In the genomic region with DNA sequence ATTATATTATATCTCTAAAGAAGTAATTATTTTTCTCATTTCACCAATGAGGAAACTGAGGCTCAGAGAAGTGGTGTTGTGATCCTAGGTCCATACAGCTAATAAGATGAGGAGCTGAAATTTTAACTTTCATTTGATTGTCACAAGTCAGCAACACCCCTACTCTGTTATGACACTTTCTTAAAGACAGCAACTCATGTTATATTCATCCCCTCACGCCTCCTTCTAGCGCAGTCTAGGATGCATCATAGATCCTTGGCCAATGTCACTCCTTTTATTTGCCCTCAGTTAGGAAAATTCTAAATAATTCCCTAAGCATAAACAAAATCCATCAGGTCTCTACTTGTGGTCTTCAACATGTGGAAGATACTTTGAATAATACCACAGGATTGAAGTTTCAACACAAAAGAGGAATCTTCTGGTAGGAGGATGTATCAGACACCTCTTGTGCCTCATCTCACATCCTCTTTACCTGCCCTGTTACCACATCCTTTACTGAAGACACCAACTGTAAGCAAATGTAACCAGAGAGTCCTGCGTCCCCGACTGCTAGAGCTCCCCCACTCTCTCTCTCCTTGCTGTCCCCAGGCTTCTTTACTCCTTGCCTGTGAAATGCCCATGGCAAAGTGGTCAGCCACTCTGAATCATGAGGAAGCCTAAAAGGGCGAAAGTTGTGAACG, we compare ENCODE assay signal across 1 cellular context.
TF ChIP-seq lines count a peak whose summit lies in the region.

No MANE protein-coding gene starts in this region.

TF ChIP-seq in GM12878, 131 proteins besides CTCF, POLR2A, EP300 and RAD21 (continued from another document):
- TF ChIP-seq CEBPB (IDR thresholded peaks at IDR 0.05; ENCODE audit: borderline replicate concordance in 1 of 2, low read depth in 2 of 2, low read length in 2 of 2) (no peak), ZNF687 (IDR thresholded peaks at IDR 0.05) (no peak), POLR2AphosphoS5 (IDR thresholded peaks at IDR 0.05; ENCODE audit: low read length) (no peak), ZBTB4 (CRISPR knock-in tag; IDR thresholded peaks at IDR 0.05) (no peak)
